In genomic region chr13:43469791-43470190, GRCh38 we compare ENCODE assay signal across 22 cellular contexts.
"Had no signal": no experiment of that assay in that cellular context is flagged by ENCODE, and none has a peak within 500 bp of the region (broad histone marks: within the 10 kb centered on the region; RNA-seq: fewer than 3 reads in every experiment).

No MANE protein-coding gene starts in this region.

- H3K27ac ChIP-seq: colonic mucosa, gastrocnemius medialis, psoas muscle, right lobe of liver, testis, tibial nerve, upper lobe of right lung, vagina had no signal

- H3K4me1 ChIP-seq: colonic mucosa, right lobe of liver, testis, upper lobe of right lung had no signal

- H3K36me3 ChIP-seq: colonic mucosa, gastrocnemius medialis, right lobe of liver, tibial nerve, upper lobe of right lung, vagina had no signal

- H3K4me3 ChIP-seq: colonic mucosa, gastrocnemius medialis, psoas muscle, right lobe of liver, testis, tibial nerve, upper lobe of right lung, vagina had no signal

- DNase-seq: colonic mucosa; effector CD4-positive, alpha-beta T cell; endodermal cell; erythroblast; gastrocnemius medialis; immature natural killer cell; kidney; left cardiac atrium; left ventricle myocardium superior; mesendoderm; naive B cell; psoas muscle; retina; right lobe of liver; stimulated activated CD4-positive, alpha-beta T cell treated with anti-CD3 and anti-CD28 coated beads, Interleukin-2, amount 100 ng/mL, for 24 hours; stimulated activated CD4-positive, alpha-beta T cell treated with anti-CD3 and anti-CD28 coated beads, Interleukin-4, amount 100 ng/mL, for 4 hours; stimulated activated naive B cell treated with anti-CD40 and anti-IgM and Interleukin-4, amounts not matched to agents 10 μg/mL and 1 μg/mL and 100 μg/mL, for 72 hours; stimulated activated naive CD8-positive, alpha-beta T cell treated with anti-CD3 and anti-CD28 coated beads, Interleukin-15, amount 100 ng/mL, for 72 hours; testis; upper lobe of right lung had no signal

- H3K27me3 ChIP-seq: colonic mucosa, gastrocnemius medialis, right lobe of liver, testis, tibial nerve, upper lobe of right lung, vagina had no signal

- H3K9me3 ChIP-seq: colonic mucosa, gastrocnemius medialis, psoas muscle, right lobe of liver, testis, tibial nerve, upper lobe of right lung, vagina had no signal

- ATAC-seq: gastrocnemius medialis; left cardiac atrium; left ventricle myocardium superior; psoas muscle; right lobe of liver; stimulated activated naive B cell treated with anti-CD40 and anti-IgM and Interleukin-4, amounts not matched to agents 10 μg/mL and 1 μg/mL and 100 μg/mL, for 72 hours; stimulated activated naive CD8-positive, alpha-beta T cell treated with anti-CD3 and anti-CD28 coated beads, Interleukin-15, amount 100 ng/mL, for 72 hours; upper lobe of right lung had no signal
